Comparison of ENCODE assay signal across 20 cellular contexts in the genomic region with DNA sequence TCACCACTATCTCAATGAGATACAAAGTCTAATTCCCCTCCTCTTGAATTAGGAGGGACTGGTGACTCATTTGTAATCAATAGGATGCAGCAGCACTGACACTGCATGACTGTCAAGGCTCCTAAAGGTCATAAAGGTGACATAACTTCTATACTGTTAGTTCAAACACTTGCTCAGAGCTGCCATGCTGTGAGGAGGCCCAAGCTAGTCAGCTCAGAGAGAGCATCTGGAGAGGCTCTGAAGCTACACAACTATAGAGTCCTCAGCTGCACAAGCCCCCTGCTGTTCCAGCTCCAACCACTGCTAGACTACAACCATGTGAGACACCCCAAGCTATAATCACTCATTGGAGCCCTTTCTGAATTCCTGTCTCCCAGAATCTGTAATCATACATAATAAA. TPM values are rescaled to one million over a fixed set of nuclear protein-coding genes. Genes with fewer than 3 reads are reported as not detected.
DNase-seq lines count a peak whose midpoint lies in the region; ATAC-seq lines count a peak whose summit lies in the region.
"Had no signal": no experiment of that assay in that cellular context is flagged by ENCODE, and none has a peak within 500 bp of the region (broad histone marks: within the 10 kb centered on the region; RNA-seq: fewer than 3 reads in every experiment).

No MANE protein-coding gene starts in this region.

- H3K4me1 Mint-ChIP-seq in stimulated activated naive CD8-positive, alpha-beta T cell treated with anti-CD3 and anti-CD28 coated beads, Interleukin-15, amount 100 ng/mL, for 72 hours, result no peaks in the 10 kb centered on the region

- no peak overlapping the region for H3K27ac Mint-ChIP-seq in activated naive CD4-positive, alpha-beta T cell treated with anti-CD3 and anti-CD28 coated beads, Interleukin-2, amount 50 U/mL, for 72 hours
- no peak overlapping the region for H3K27ac Mint-ChIP-seq in stimulated activated naive CD8-positive, alpha-beta T cell treated with anti-CD3 and anti-CD28 coated beads, Interleukin-15, amount 100 ng/mL, for 72 hours
- H3K27ac Mint-ChIP-seq: activated T-helper 2 cell treated with anti-CD3 and anti-CD28 coated beads, Interferon-gamma antibody, Interleukin-2, Interleukin-4, amounts not matched to agents 10 μg/mL and 5 μg/mL and 100 μg/mL, durations not matched to agents 14 hours and 24 hours and 36 hours; CD8-positive, alpha-beta T cell had no signal

- peaks cover 44% of the 10 kb centered on the region for H3K27me3 Mint-ChIP-seq in stimulated activated naive CD8-positive, alpha-beta T cell treated with anti-CD3 and anti-CD28 coated beads, Interleukin-15, amount 100 ng/mL, for 72 hours

- H3K36me3 Mint-ChIP-seq in activated naive CD4-positive, alpha-beta T cell treated with anti-CD3 and anti-CD28 coated beads, Interleukin-2, amount 50 U/mL, for 72 hours, result no peaks in the 10 kb centered on the region
- H3K36me3 Mint-ChIP-seq: CD8-positive, alpha-beta T cell had no signal

- DNase-seq in activated naive CD4-positive, alpha-beta T cell treated with anti-CD3 and anti-CD28 coated beads, Interleukin-2, amount 50 U/mL, for 72 hours (ENCODE audit: low spot score in 2 of 2), result no peak
- no peak for DNase-seq in activated naive CD4-positive, alpha-beta T cell treated with anti-CD3 and anti-CD28 coated beads, Interleukin-2, amount 50 U/mL, for 16 hours
- DNase-seq in NCI-H524 treated with DMSO at 0.1 percent for 48 hours (lab: John Stamatoyannopoulos, UW) (peak; percentile 62), NOMO-1 treated with dmso at 0.1 percent for 144 hours (lab: John Stamatoyannopoulos, UW; ENCODE audit: unreplicated experiment) (no peak)
- DNase-seq in stimulated activated naive CD8-positive, alpha-beta T cell treated with anti-CD3 and anti-CD28 coated beads, Interleukin-15, amount 100 ng/mL, for 72 hours, result no peak
- no peak for DNase-seq in effector CD4-positive, alpha-beta T cell
- DNase-seq: anterior cingulate cortex; CD8-positive, alpha-beta T cell; gastrocnemius medialis; GM23248; KG1; left ventricle myocardium inferior; NCI-H1092 treated with DMSO at 0.1 percent for 48 hours; NCI-H2227 treated with DMSO at 0.1 percent for 48 hours; PC-9; stimulated activated naive CD4-positive, alpha-beta T cell; upper lobe of right lung had no signal

- no peak overlapping the region for H3K4me3 Mint-ChIP-seq in stimulated activated naive CD8-positive, alpha-beta T cell treated with anti-CD3 and anti-CD28 coated beads, Interleukin-15, amount 100 ng/mL, for 72 hours
- H3K4me3 Mint-ChIP-seq: CD8-positive, alpha-beta T cell had no signal

- no peaks in the 10 kb centered on the region for H3K9me3 Mint-ChIP-seq in activated naive CD4-positive, alpha-beta T cell treated with anti-CD3 and anti-CD28 coated beads, Interleukin-2, amount 50 U/mL, for 72 hours
- H3K9me3 Mint-ChIP-seq in stimulated activated naive CD8-positive, alpha-beta T cell treated with anti-CD3 and anti-CD28 coated beads, Interleukin-15, amount 100 ng/mL, for 72 hours, result no peaks in the 10 kb centered on the region
- H3K9me3 Mint-ChIP-seq: activated T-helper 2 cell treated with anti-CD3 and anti-CD28 coated beads, Interferon-gamma antibody, Interleukin-2, Interleukin-4, amounts not matched to agents 10 μg/mL and 5 μg/mL and 100 μg/mL, durations not matched to agents 14 hours and 24 hours and 36 hours; CD8-positive, alpha-beta T cell had no signal

- ATAC-seq in activated naive CD4-positive, alpha-beta T cell treated with anti-CD3 and anti-CD28 coated beads, Interleukin-2, amount 50 U/mL, for 72 hours, result peak; percentile 18 to 41
- ATAC-seq in HG02885 (IDR thresholded peaks at IDR 0.05; ENCODE audit: poor library complexity, unreplicated experiment) (peak; percentile 61), HG03571 (IDR thresholded peaks at IDR 0.05; ENCODE audit: unreplicated experiment) (no peak)
- peak; percentile 67 for ATAC-seq in stimulated activated naive CD8-positive, alpha-beta T cell treated with anti-CD3 and anti-CD28 coated beads, Interleukin-15, amount 100 ng/mL, for 72 hours
- ATAC-seq: CD8-positive, alpha-beta T cell; gastrocnemius medialis; upper lobe of right lung had no signal

RNA-seq across cellular contexts. Expression of a gene that starts 17.0 kb away (rescaled TPM):
- total RNA-seq in activated naive CD4-positive, alpha-beta T cell treated with anti-CD3 and anti-CD28 coated beads, Interleukin-2, amount 50 U/mL, for 72 hours, result not detected
- total RNA-seq: activated T-helper 2 cell treated with anti-CD3 and anti-CD28 coated beads, Interferon-gamma antibody, Interleukin-2, Interleukin-4, amounts not matched to agents 10 μg/mL and 5 μg/mL and 100 μg/mL, durations not matched to agents 14 hours and 24 hours and 36 hours; GM23248; PC-9 had no signal

RNA-seq across cellular contexts. Expression of a gene that starts 58.4 kb away (rescaled TPM):
- total RNA-seq in activated naive CD4-positive, alpha-beta T cell treated with anti-CD3 and anti-CD28 coated beads, Interleukin-2, amount 50 U/mL, for 72 hours, result 10 to 100 TPM; 50.8 to 58.8 TPM
